15 cellular contexts compared by ENCODE assay signal in the genomic region with DNA sequence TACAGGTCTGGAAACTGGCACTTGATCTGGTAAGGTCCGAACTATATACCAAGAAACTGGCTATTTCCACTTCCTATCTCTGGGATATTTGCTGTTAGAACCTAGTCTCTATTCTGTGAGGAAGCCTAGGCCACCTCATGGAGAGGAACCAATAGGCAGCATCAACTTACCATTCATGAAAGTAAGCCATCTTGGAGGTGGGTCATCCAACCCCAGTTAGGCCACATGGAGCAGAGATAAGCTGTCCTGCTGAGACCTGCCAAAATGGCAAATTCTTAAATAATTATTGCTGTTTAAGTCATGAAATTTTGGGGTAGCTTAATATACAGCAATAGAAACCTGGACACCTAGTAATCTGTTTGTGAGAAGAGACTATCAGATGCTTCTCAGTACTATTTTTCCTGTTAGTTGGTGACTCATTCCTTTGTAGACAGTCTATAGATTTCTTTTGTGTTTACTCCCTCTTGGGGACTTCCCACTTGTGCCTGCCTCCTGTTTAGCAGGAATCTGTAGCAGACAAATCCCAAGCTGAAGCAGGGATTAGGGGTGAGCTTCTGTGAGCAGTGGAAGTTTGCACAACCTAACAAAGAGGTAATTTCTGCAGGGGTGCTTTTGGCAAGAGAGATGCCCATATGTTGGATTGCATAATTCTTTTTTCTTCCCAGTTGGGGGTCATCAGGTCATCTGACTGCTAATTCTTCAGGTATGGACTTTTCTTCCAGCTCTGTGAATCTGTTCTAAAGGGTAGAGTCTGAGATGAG.
DNase-seq lines count a peak whose midpoint lies in the region; ATAC-seq and TF ChIP-seq lines count a peak whose summit lies in the region.
"Had no signal": no experiment of that assay in that cellular context is flagged by ENCODE, and none has a peak within 500 bp of the region (broad histone marks: within the 10 kb centered on the region; RNA-seq: fewer than 3 reads in every experiment).

No MANE protein-coding gene starts in this region.

- TF ChIP-seq CTCF in fibroblast of mammary gland (conservative IDR thresholded peaks at IDR 0.05; ENCODE audit: control insufficient read depth, insufficient read depth, low read depth, low read length): no peak

- no peak for ATAC-seq in HG03469 (IDR thresholded peaks at IDR 0.05; ENCODE audit: unreplicated experiment)
- ATAC-seq: stimulated activated naive B cell treated with anti-CD40 and anti-IgM and Interleukin-4, amounts not matched to agents 10 μg/mL and 1 μg/mL and 100 μg/mL, for 72 hours had no signal

- DNase-seq in ELR (ENCODE audit: low read depth): peak; percentile 15
- DNase-seq in OCI-M1 (lab: John Stamatoyannopoulos, UW): peak; percentile 31
- DNase-seq in fibroblast of mammary gland (ENCODE audit: low read depth): peak; percentile 28
- DNase-seq in renal cortical epithelial cell (ENCODE audit: low read depth): peak; percentile 1
- DNase-seq in activated CD8-positive, alpha-beta memory T cell treated with anti-CD3 and anti-CD28 coated beads, Interleukin-2, amount 50 U/mL, for 4 hours: no peak
- no peak for DNase-seq in dedifferentiated amniotic fluid mesenchymal stem cell (ENCODE audit: extremely low spot score)
- DNase-seq: activated naive CD4-positive, alpha-beta T cell treated with Interleukin-2 at 50 U/mL for 16 hours; endodermal cell; HCEC 1CT; NCI-H1436; NCI-H510A; stimulated activated naive B cell treated with anti-CD40 and anti-IgM and Interleukin-4, amounts not matched to agents 10 μg/mL and 1 μg/mL and 100 μg/mL, for 72 hours; uterus had no signal

- H3K4me3 ChIP-seq in fibroblast of mammary gland (ENCODE audit: control insufficient read depth, low read depth, low read length): no peak overlapping the region
- H3K4me3 ChIP-seq: BLaER1, uterus had no signal

Comparison
In these comparisons a context has a peak if more than half of its experiments do, and no peak if none do; other contexts are left out.
1. DNase-seq: peak in ELR (single experiment), OCI-M1 (single experiment), fibroblast of mammary gland (single experiment) and renal cortical epithelial cell (single experiment); none in activated CD8-positive, alpha-beta memory T cell treated with anti-CD3 and anti-CD28 coated beads, Interleukin-2, amount 50 U/mL, for 4 hours (single experiment) and dedifferentiated amniotic fluid mesenchymal stem cell (single experiment).